In genomic region chr2:58699412-58699811, GRCh38 we compare ENCODE assay signal across 37 cellular contexts.
"Had no signal": no experiment of that assay in that cellular context is flagged by ENCODE, and none has a peak within 500 bp of the region (broad histone marks: within the 10 kb centered on the region; RNA-seq: fewer than 3 reads in every experiment).

No MANE protein-coding gene starts in this region.

- DNase-seq: activated B cell treated with CpG ODN at 0.5 μM for 24 hours; activated CD4-positive, alpha-beta memory T cell treated with anti-CD3 and anti-CD28 coated beads for 36 hours; activated CD4-positive, alpha-beta T cell treated with anti-CD3 and anti-CD28 coated beads for 4 hours; activated CD4-positive, alpha-beta T cell treated with anti-CD3 and anti-CD28 coated beads, Interleukin-2, amount 10 ng/mL, durations not matched to agents 24 days and 14 days; activated CD4-positive, alpha-beta T cell treated with anti-CD3 and anti-CD28 coated beads, Interleukin-2, amount 50 U/mL, for 1 hour; activated CD4-positive, alpha-beta T cell treated with anti-CD3 and anti-CD28 coated beads, Interleukin-2, amount 50 U/mL, for 4 hours; activated CD4-positive, CD25-positive, alpha-beta regulatory T cell treated with anti-CD3 and anti-CD28 coated beads, Interleukin-2, amount 50 U/mL, for 72 hours; activated CD8-positive, alpha-beta memory T cell treated with anti-CD3 and anti-CD28 coated beads, Interleukin-2, amount 50 U/mL, for 4 hours; activated CD8-positive, alpha-beta T cell treated with anti-CD3 and anti-CD28 coated beads for 36 hours; activated effector memory CD4-positive, alpha-beta T cell treated with anti-CD3 and anti-CD28 coated beads, Interleukin-2, amount 50 U/mL, for 16 hours; activated gamma-delta T cell treated with Interleukin-2 at 50 U/mL for 16 hours; activated naive CD4-positive, alpha-beta T cell; activated naive CD4-positive, alpha-beta T cell treated with anti-CD3 and anti-CD28 coated beads for 36 hours; activated naive CD4-positive, alpha-beta T cell treated with anti-CD3 and anti-CD28 coated beads, Interleukin-2, amount 50 U/mL, for 16 hours; activated naive CD8-positive, alpha-beta T cell treated with anti-CD3 and anti-CD28 coated beads for 36 hours; activated T-cell treated with anti-CD3 and anti-CD28 coated beads for 4 hours; activated T-cell treated with anti-CD3 and anti-CD28 coated beads, Interleukin-2, amount 50 U/mL, for 1 hour; activated T-cell treated with anti-CD3 and anti-CD28 coated beads, Interleukin-2, amount 50 U/mL, for 4 hours; activated T-cell treated with anti-CD3 and anti-CD28 coated beads, Interleukin-2, amount 50 U/mL, for 72 hours; adrenal gland; amniotic stem cell; aorta; body of pancreas; brain microvascular endothelial cell; central memory CD4-positive, alpha-beta T cell; T-helper 1 cell; T-helper 2 cell; T-helper 9 cell had no signal

- H3K4me1 Mint-ChIP-seq: activated B cell treated with CpG ODN at 0.5 μM for 24 hours; activated CD4-positive, alpha-beta T cell treated with anti-CD3 and anti-CD28 coated beads, Interleukin-2, amount 10 ng/mL, durations not matched to agents 24 days and 14 days; activated naive CD8-positive, alpha-beta T cell treated with anti-CD3 and anti-CD28 coated beads for 36 hours; activated T-helper 17 cell treated with anti-CD3 and anti-CD28 coated beads, Interleukin-2, amount 50 U/mL, for 72 hours had no signal

- ATAC-seq: activated CD8-positive, alpha-beta T cell treated with anti-CD3 and anti-CD28 coated beads for 36 hours; activated naive CD4-positive, alpha-beta T cell treated with anti-CD3 and anti-CD28 coated beads, Interleukin-2, amount 50 U/mL, for 72 hours; activated T-cell treated with anti-CD3 and anti-CD28 coated beads, Interleukin-2, amount 50 U/mL, for 4 hours; activated T-cell treated with anti-CD3 and anti-CD28 coated beads, Interleukin-2, amount 50 U/mL, for 72 hours; activated T-helper 17 cell treated with anti-CD3 and anti-CD28 coated beads, Interleukin-2, amount 50 U/mL, for 72 hours; body of pancreas had no signal

- H3K9me3 ChIP-seq: adrenal gland, body of pancreas, breast epithelium had no signal

- H3K4me1 ChIP-seq: adrenal gland, body of pancreas had no signal

- FAIRE-seq: astrocyte, TTC549 had no signal

- H3K36me3 Mint-ChIP-seq: activated CD4-positive, alpha-beta memory T cell treated with anti-CD3 and anti-CD28 coated beads for 36 hours; activated naive CD4-positive, alpha-beta T cell treated with anti-CD3 and anti-CD28 coated beads, Interleukin-2, amount 50 U/mL, for 72 hours had no signal

- H3K27me3 ChIP-seq: adrenal gland, body of pancreas, brain microvascular endothelial cell, breast epithelium had no signal

- H3K4me3 ChIP-seq: adrenal gland, body of pancreas, breast epithelium had no signal

- H3K27me3 Mint-ChIP-seq: activated B cell treated with CpG ODN at 0.5 μM for 24 hours; activated CD4-positive, alpha-beta memory T cell treated with anti-CD3 and anti-CD28 coated beads for 36 hours; activated CD4-positive, alpha-beta T cell treated with anti-CD3 and anti-CD28 coated beads, Interleukin-2, amount 10 ng/mL, durations not matched to agents 24 days and 14 days; activated CD8-positive, alpha-beta T cell treated with anti-CD3 and anti-CD28 coated beads for 36 hours; activated T-helper 17 cell treated with anti-CD3 and anti-CD28 coated beads, Interleukin-2, amount 50 U/mL, for 72 hours had no signal

- H3K9me3 Mint-ChIP-seq: activated B cell treated with CpG ODN at 0.5 μM for 24 hours; activated CD4-positive, alpha-beta memory T cell treated with anti-CD3 and anti-CD28 coated beads for 36 hours; activated CD4-positive, alpha-beta T cell treated with anti-CD3 and anti-CD28 coated beads, Interleukin-2, amount 10 ng/mL, durations not matched to agents 24 days and 14 days; activated CD8-positive, alpha-beta T cell treated with anti-CD3 and anti-CD28 coated beads for 36 hours; activated naive CD4-positive, alpha-beta T cell treated with anti-CD3 and anti-CD28 coated beads for 36 hours; activated naive CD8-positive, alpha-beta T cell treated with anti-CD3 and anti-CD28 coated beads for 36 hours; activated T-cell treated with anti-CD3 and anti-CD28 coated beads, Interleukin-2, amount 50 U/mL, for 72 hours; activated T-helper 1 cell treated with anti-CD3 and anti-CD28 coated beads, Interleukin-12 subunit alpha, Interleukin-12 subunit beta, Interleukin-2, Interleukin-4 antibody, amounts not matched to agents 30 ng/mL and 10 ng/mL and 1 ng/mL, durations not matched to agents 14 hours and 24 hours and 36 hours; activated T-helper 17 cell treated with anti-CD3 and anti-CD28 coated beads, Interleukin-2, amount 50 U/mL, for 72 hours; T-helper 1 cell treated with Interleukin-12 subunit alpha and Interleukin-12 subunit beta and Interleukin-4 antibody, amounts not matched to agents 30 μg/mL and 1 μg/mL, for 36 hours; T-helper 2 cell treated with Interferon-gamma antibody and Interleukin-4, amounts not matched to agents 5 μg/mL and 100 μg/mL, for 36 hours had no signal

- H3K4me3 Mint-ChIP-seq: activated B cell treated with CpG ODN at 0.5 μM for 24 hours; activated CD4-positive, alpha-beta memory T cell treated with anti-CD3 and anti-CD28 coated beads for 36 hours; activated CD4-positive, alpha-beta T cell treated with anti-CD3 and anti-CD28 coated beads, Interleukin-2, amount 10 ng/mL, durations not matched to agents 24 days and 14 days; activated CD8-positive, alpha-beta T cell treated with anti-CD3 and anti-CD28 coated beads for 36 hours; activated naive CD4-positive, alpha-beta T cell treated with anti-CD3 and anti-CD28 coated beads for 36 hours; activated naive CD8-positive, alpha-beta T cell treated with anti-CD3 and anti-CD28 coated beads for 36 hours; activated T-cell treated with anti-CD3 and anti-CD28 coated beads, Interleukin-2, amount 50 U/mL, for 4 hours; activated T-cell treated with anti-CD3 and anti-CD28 coated beads, Interleukin-2, amount 50 U/mL, for 72 hours; activated T-helper 1 cell treated with anti-CD3 and anti-CD28 coated beads, Interleukin-12 subunit alpha, Interleukin-12 subunit beta, Interleukin-2, Interleukin-4 antibody, amounts not matched to agents 30 ng/mL and 10 ng/mL and 1 ng/mL, durations not matched to agents 14 hours and 24 hours and 36 hours; activated T-helper 17 cell treated with anti-CD3 and anti-CD28 coated beads, Interleukin-2, amount 50 U/mL, for 72 hours; T-helper 1 cell treated with Interleukin-12 subunit alpha and Interleukin-12 subunit beta and Interleukin-4 antibody, amounts not matched to agents 30 μg/mL and 1 μg/mL, for 36 hours; T-helper 2 cell treated with Interferon-gamma antibody and Interleukin-4, amounts not matched to agents 5 μg/mL and 100 μg/mL, for 36 hours had no signal

- H3K36me3 ChIP-seq: adrenal gland, brain microvascular endothelial cell, breast epithelium had no signal

- H3K27ac Mint-ChIP-seq: activated B cell treated with CpG ODN at 0.5 μM for 24 hours; activated CD4-positive, alpha-beta memory T cell treated with anti-CD3 and anti-CD28 coated beads for 36 hours; activated CD4-positive, alpha-beta T cell treated with anti-CD3 and anti-CD28 coated beads, Interleukin-2, amount 10 ng/mL, durations not matched to agents 24 days and 14 days; activated CD8-positive, alpha-beta T cell treated with anti-CD3 and anti-CD28 coated beads for 36 hours; activated naive CD4-positive, alpha-beta T cell treated with anti-CD3 and anti-CD28 coated beads for 36 hours; activated naive CD4-positive, alpha-beta T cell treated with anti-CD3 and anti-CD28 coated beads, Interleukin-2, amount 50 U/mL, for 72 hours; activated naive CD8-positive, alpha-beta T cell treated with anti-CD3 and anti-CD28 coated beads for 36 hours; activated T-cell treated with anti-CD3 and anti-CD28 coated beads, Interleukin-2, amount 50 U/mL, for 72 hours; activated T-helper 1 cell treated with anti-CD3 and anti-CD28 coated beads, Interleukin-12 subunit alpha, Interleukin-12 subunit beta, Interleukin-2, Interleukin-4 antibody, amounts not matched to agents 30 ng/mL and 10 ng/mL and 1 ng/mL, durations not matched to agents 14 hours and 24 hours and 36 hours; activated T-helper 17 cell treated with anti-CD3 and anti-CD28 coated beads, Interleukin-2, amount 50 U/mL, for 72 hours; T-helper 1 cell treated with Interleukin-12 subunit alpha and Interleukin-12 subunit beta and Interleukin-4 antibody, amounts not matched to agents 30 μg/mL and 1 μg/mL, for 36 hours; T-helper 2 cell treated with Interferon-gamma antibody and Interleukin-4, amounts not matched to agents 5 μg/mL and 100 μg/mL, for 36 hours had no signal

- H3K27ac ChIP-seq: adrenal gland, body of pancreas, brain microvascular endothelial cell, breast epithelium, VCaP had no signal
